In genomic region chr1:192445243-192445642, GRCh38 we compare ENCODE assay signal across 19 cellular contexts.
"Had no signal": no experiment of that assay in that cellular context is flagged by ENCODE, and none has a peak within 500 bp of the region (broad histone marks: within the 10 kb centered on the region; RNA-seq: fewer than 3 reads in every experiment).

No MANE protein-coding gene starts in this region.

- H3K4me1 ChIP-seq: colonic mucosa, gastrocnemius medialis, right atrium auricular region, uterus had no signal

- H3K4me3 Mint-ChIP-seq: activated CD4-positive, alpha-beta memory T cell treated with anti-CD3 and anti-CD28 coated beads, Interleukin-2, amount 10 ng/mL, durations not matched to agents 7 days and 5 days; activated CD4-positive, alpha-beta T cell treated with anti-CD3 and anti-CD28 coated beads for 36 hours; activated CD8-positive, alpha-beta memory T cell treated with anti-CD3 and anti-CD28 coated beads, Interleukin-2, amount 10 ng/mL, durations not matched to agents 7 days and 5 days; activated naive CD4-positive, alpha-beta T cell treated with anti-CD3 and anti-CD28 coated beads for 36 hours; central memory CD8-positive, alpha-beta T cell; mesothelial cell of epicardium; neural crest cell; T-helper 17 cell had no signal

- H3K36me3 ChIP-seq: brain microvascular endothelial cell, colonic mucosa, gastrocnemius medialis, right atrium auricular region, tibial nerve, uterus had no signal

- DNase-seq: gastrocnemius medialis had no signal

- ATAC-seq: activated CD4-positive, alpha-beta T cell treated with anti-CD3 and anti-CD28 coated beads for 36 hours; activated CD8-positive, alpha-beta memory T cell treated with anti-CD3 and anti-CD28 coated beads, Interleukin-2, amount 10 ng/mL, durations not matched to agents 7 days and 5 days; esophagus mucosa; gastrocnemius medialis; stimulated activated naive CD8-positive, alpha-beta T cell treated with anti-CD3 and anti-CD28 coated beads, Interleukin-15, Interleukin-2, amounts not matched to agents 100 U/mL and 50 U/mL, for 24 hours had no signal

- H3K27me3 ChIP-seq: brain microvascular endothelial cell, colonic mucosa, gastrocnemius medialis, right atrium auricular region, tibial nerve, uterus had no signal

- H3K9me3 ChIP-seq: colonic mucosa, gastrocnemius medialis, right atrium auricular region, tibial nerve, uterus had no signal

- H3K9me3 Mint-ChIP-seq: activated CD4-positive, alpha-beta memory T cell treated with anti-CD3 and anti-CD28 coated beads, Interleukin-2, amount 10 ng/mL, durations not matched to agents 7 days and 5 days; activated naive CD4-positive, alpha-beta T cell treated with anti-CD3 and anti-CD28 coated beads for 36 hours; activated T-helper 2 cell treated with anti-CD3 and anti-CD28 coated beads, Interferon-gamma antibody, Interleukin-2, Interleukin-4, amounts not matched to agents 10 μg/mL and 5 μg/mL and 100 μg/mL, durations not matched to agents 14 hours and 24 hours and 36 hours; central memory CD8-positive, alpha-beta T cell; mesothelial cell of epicardium; neural crest cell had no signal

- H3K27me3 Mint-ChIP-seq: progenitor cell of endocrine pancreas had no signal

- H3K4me1 Mint-ChIP-seq: activated CD4-positive, alpha-beta memory T cell treated with anti-CD3 and anti-CD28 coated beads, Interleukin-2, amount 10 ng/mL, durations not matched to agents 7 days and 5 days; activated CD4-positive, alpha-beta T cell treated with anti-CD3 and anti-CD28 coated beads for 36 hours; central memory CD8-positive, alpha-beta T cell; neural crest cell had no signal

- H3K27ac Mint-ChIP-seq: activated CD4-positive, alpha-beta memory T cell treated with anti-CD3 and anti-CD28 coated beads, Interleukin-2, amount 10 ng/mL, durations not matched to agents 7 days and 5 days; activated CD4-positive, alpha-beta T cell treated with anti-CD3 and anti-CD28 coated beads for 36 hours; activated CD8-positive, alpha-beta memory T cell treated with anti-CD3 and anti-CD28 coated beads, Interleukin-2, amount 10 ng/mL, durations not matched to agents 7 days and 5 days; activated naive CD4-positive, alpha-beta T cell treated with anti-CD3 and anti-CD28 coated beads for 36 hours; activated T-helper 2 cell treated with anti-CD3 and anti-CD28 coated beads, Interferon-gamma antibody, Interleukin-2, Interleukin-4, amounts not matched to agents 10 μg/mL and 5 μg/mL and 100 μg/mL, durations not matched to agents 14 hours and 24 hours and 36 hours; mesothelial cell of epicardium; progenitor cell of endocrine pancreas; T-helper 17 cell had no signal

- H3K4me3 ChIP-seq: colonic mucosa, gastrocnemius medialis, right atrium auricular region, skin epidermis had no signal

- H3K27ac ChIP-seq: brain microvascular endothelial cell, colonic mucosa, gastrocnemius medialis, right atrium auricular region, skin epidermis, tibial nerve, uterus had no signal

- H3K36me3 Mint-ChIP-seq: activated CD8-positive, alpha-beta memory T cell treated with anti-CD3 and anti-CD28 coated beads, Interleukin-2, amount 10 ng/mL, durations not matched to agents 7 days and 5 days; mesothelial cell of epicardium had no signal
